In genomic region chr2:147634801-147635200, GRCh38 we compare ENCODE assay signal across 30 cellular contexts.
"Had no signal": no experiment of that assay in that cellular context is flagged by ENCODE, and none has a peak within 500 bp of the region (broad histone marks: within the 10 kb centered on the region; RNA-seq: fewer than 3 reads in every experiment).

No MANE protein-coding gene starts in this region.

- H3K4me1 ChIP-seq: breast epithelium, gastrocnemius medialis, prostate gland, testis had no signal

- H3K27me3 Mint-ChIP-seq: activated CD4-positive, alpha-beta memory T cell treated with anti-CD3 and anti-CD28 coated beads for 36 hours; activated CD4-positive, alpha-beta T cell treated with anti-CD3 and anti-CD28 coated beads, Interleukin-2, amount 10 ng/mL, durations not matched to agents 24 days and 14 days; dendritic cell treated with granulocyte-macrophage colony-stimulating factor and Interleukin-4, amounts not matched to agents 40 ng/mL and 50 ng/mL, for 4 days; naive B cell had no signal

- H3K4me1 Mint-ChIP-seq: central memory CD8-positive, alpha-beta T cell; naive B cell had no signal

- H3K36me3 ChIP-seq: breast epithelium, esophagus muscularis mucosa, gastrocnemius medialis, neutrophil, ovary, prostate gland, sigmoid colon, transverse colon had no signal

- H3K36me3 Mint-ChIP-seq: activated CD4-positive, alpha-beta memory T cell treated with anti-CD3 and anti-CD28 coated beads for 36 hours; naive B cell; stimulated activated naive B cell treated with anti-CD40 and anti-IgM and Interleukin-4, amounts not matched to agents 10 μg/mL and 1 μg/mL and 100 μg/mL, for 72 hours had no signal

- H3K9me3 ChIP-seq: breast epithelium, esophagus muscularis mucosa, gastrocnemius medialis, mucosa of descending colon, neutrophil, ovary, prostate gland, sigmoid colon, testis, transverse colon had no signal

- H3K4me3 Mint-ChIP-seq: activated CD4-positive, alpha-beta memory T cell treated with anti-CD3 and anti-CD28 coated beads for 36 hours; activated T-cell treated with anti-CD3 and anti-CD28 coated beads, Interleukin-2, amount 50 U/mL, for 4 hours; central memory CD8-positive, alpha-beta T cell; dendritic cell treated with granulocyte-macrophage colony-stimulating factor and Interleukin-4, amounts not matched to agents 40 ng/mL and 50 ng/mL, for 4 days; naive B cell; nephron progenitor cell; stimulated activated naive B cell treated with anti-CD40 and anti-IgM and Interleukin-4, amounts not matched to agents 10 μg/mL and 1 μg/mL and 100 μg/mL, for 72 hours had no signal

- FAIRE-seq: keratinocyte, urothelium cell line had no signal

- DNase-seq: activated CD4-positive, alpha-beta memory T cell treated with anti-CD3 and anti-CD28 coated beads for 36 hours; activated CD4-positive, alpha-beta T cell treated with anti-CD3 and anti-CD28 coated beads, Interleukin-2, amount 10 ng/mL, durations not matched to agents 24 days and 14 days; activated CD4-positive, CD25-positive, alpha-beta regulatory T cell treated with anti-CD3 and anti-CD28 coated beads, Interleukin-2, amount 50 U/mL, for 72 hours; activated CD8-positive, alpha-beta memory T cell treated with anti-CD3 and anti-CD28 coated beads, Interleukin-2, amount 50 U/mL, for 4 hours; activated T-cell treated with anti-CD3 and anti-CD28 coated beads, Interleukin-2, amount 50 U/mL, for 4 hours; gastrocnemius medialis; hippocampal formation; left cardiac atrium; left ventricle myocardium superior; mucosa of descending colon; naive B cell; nephron progenitor cell; ovary; retina; sigmoid colon; stimulated activated CD4-positive, alpha-beta T cell treated with anti-CD3 and anti-CD28 coated beads, Interleukin-15, amount 100 ng/mL, for 24 hours; stimulated activated CD4-positive, alpha-beta T cell treated with anti-CD3 and anti-CD28 coated beads, Interleukin-2, amount 100 ng/mL, for 24 hours; stimulated activated naive B cell treated with anti-CD40 and anti-IgM and Interleukin-4, amounts not matched to agents 10 μg/mL and 1 μg/mL and 100 μg/mL, for 72 hours; T-helper 2 cell; testis; transverse colon had no signal

- H3K27me3 ChIP-seq: breast epithelium, esophagus muscularis mucosa, gastrocnemius medialis, neutrophil, ovary, sigmoid colon, testis, transverse colon had no signal

- H3K27ac ChIP-seq: breast epithelium, esophagus muscularis mucosa, gastrocnemius medialis, neutrophil, ovary, prostate gland, sigmoid colon, testis, transverse colon had no signal

- H3K27ac Mint-ChIP-seq: activated CD4-positive, alpha-beta memory T cell treated with anti-CD3 and anti-CD28 coated beads for 36 hours; activated T-helper 2 cell treated with anti-CD3 and anti-CD28 coated beads, Interferon-gamma antibody, Interleukin-2, Interleukin-4, amounts not matched to agents 10 μg/mL and 5 μg/mL and 100 μg/mL, durations not matched to agents 14 hours and 24 hours and 36 hours; naive B cell; nephron progenitor cell; stimulated activated naive B cell treated with anti-CD40 and anti-IgM and Interleukin-4, amounts not matched to agents 10 μg/mL and 1 μg/mL and 100 μg/mL, for 72 hours had no signal

- ATAC-seq: gastrocnemius medialis, left cardiac atrium, left ventricle myocardium superior had no signal

- H3K4me3 ChIP-seq: breast epithelium, esophagus muscularis mucosa, gastrocnemius medialis, mucosa of descending colon, ovary, prostate gland, sigmoid colon, testis, transverse colon had no signal

- H3K9me3 Mint-ChIP-seq: activated CD4-positive, alpha-beta memory T cell treated with anti-CD3 and anti-CD28 coated beads for 36 hours; activated T-cell treated with anti-CD3 and anti-CD28 coated beads, Interleukin-2, amount 50 U/mL, for 4 hours; dendritic cell treated with granulocyte-macrophage colony-stimulating factor and Interleukin-4, amounts not matched to agents 40 ng/mL and 50 ng/mL, for 4 days; nephron progenitor cell had no signal
